23 cellular contexts compared by ENCODE assay signal in the genomic region with DNA sequence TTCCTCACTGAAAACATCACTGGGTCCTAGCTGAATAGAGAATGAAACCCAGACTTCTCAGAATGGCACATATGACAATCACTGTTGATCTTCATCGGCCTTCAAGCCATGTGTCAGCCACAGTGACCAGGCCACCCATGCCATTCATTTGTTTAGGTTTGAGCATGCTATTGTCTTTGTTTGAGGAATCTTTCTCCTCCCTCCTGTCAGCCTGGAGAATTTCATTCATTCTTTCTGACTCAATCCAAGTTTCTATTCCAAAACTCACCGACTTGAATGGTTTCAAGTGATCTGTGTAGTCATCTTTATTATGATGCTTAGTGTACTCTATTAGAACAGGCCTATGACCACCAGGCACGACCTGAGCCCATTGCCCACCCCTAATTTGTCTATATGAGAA.
DNase-seq lines count a peak whose midpoint lies in the region; ATAC-seq and TF ChIP-seq lines count a peak whose summit lies in the region.
"Had no signal": no experiment of that assay in that cellular context is flagged by ENCODE, and none has a peak within 500 bp of the region (broad histone marks: within the 10 kb centered on the region; RNA-seq: fewer than 3 reads in every experiment).

No MANE protein-coding gene starts in this region.

- H3K79me1 ChIP-seq in IMR-90 (ENCODE audit: low read depth in 1 of 2, low read length in 2 of 2) (no peaks in the 10 kb centered on the region), neuronal stem cell (ENCODE audit: low read depth, low read length) (no peaks in the 10 kb centered on the region)

- no peaks in the 10 kb centered on the region for H4K20me1 ChIP-seq in IMR-90 (ENCODE audit: insufficient read depth, low read length)

- no TSS peak for BruUV-seq in IMR-90 (replicated peaks; lab: Mats Ljungman, UMichigan)

- no peaks in the 10 kb centered on the region for H3K27me3 ChIP-seq in IMR-90 (ENCODE audit: control insufficient read depth, insufficient read depth, low read length)
- H3K27me3 ChIP-seq in neuronal stem cell (ENCODE audit: control insufficient read depth in 3 of 3, insufficient read depth in 3 of 3, low read depth in 1 of 3, low read length in 3 of 3), result no peaks in the 10 kb centered on the region
- H3K27me3 ChIP-seq: Peyer's patch had no signal

- no peak overlapping the region for H4K5ac ChIP-seq in IMR-90 (ENCODE audit: low read depth, low read length)

- H4K91ac ChIP-seq in IMR-90 (ENCODE audit: insufficient read depth, low read depth, low read length) (no peak overlapping the region), neuronal stem cell (ENCODE audit: low read depth, low read length, poor library complexity) (no peak overlapping the region)

- H2BK20ac ChIP-seq in IMR-90 (ENCODE audit: low read depth, low read length), result no peak overlapping the region

- TF ChIP-seq POLR2A in IMR-90 (IDR thresholded peaks at IDR 0.05; ENCODE audit: low read depth, low read length), result no peak

- no peaks in the 10 kb centered on the region for H3K36me3 ChIP-seq in IMR-90 (ENCODE audit: control insufficient read depth, insufficient read depth, low read length)
- no peaks in the 10 kb centered on the region for H3K36me3 ChIP-seq in neuronal stem cell (replicated peaks in 1 of 2; ENCODE audit: control insufficient read depth in 2 of 2, insufficient read depth in 2 of 2, low read length in 2 of 2)
- H3K36me3 ChIP-seq: Peyer's patch had no signal

- TF ChIP-seq CTCF in IMR-90 (conservative IDR thresholded peaks at IDR 0.05; ENCODE audit: low read depth, low read length), result no peak
- TF ChIP-seq CTCF in epithelial cell of proximal tubule (conservative IDR thresholded peaks at IDR 0.05; ENCODE audit: low read depth, low read length), result no peak
- TF ChIP-seq CTCF in RWPE1 (conservative IDR thresholded peaks at IDR 0.05; ENCODE audit: low read depth), result no peak

- no peaks in the 10 kb centered on the region for H3K36me3 Mint-ChIP-seq in effector memory CD8-positive, alpha-beta T cell (ENCODE audit: insufficient read depth)
- H3K36me3 Mint-ChIP-seq: CD8-positive, alpha-beta memory T cell had no signal

- POLR2A ChIA-PET in IMR-90 (lab: Charles Lee; ENCODE audit: unreplicated experiment) (no interaction called here), RWPE1 (lab: Yijun Ruan, JAX; ENCODE audit: low non-redundant PET) (no interaction called here)

- H3K56ac ChIP-seq in IMR-90 (ENCODE audit: extremely low read depth, insufficient read depth, low read length), result no peak overlapping the region

- H3K23ac ChIP-seq in IMR-90 (ENCODE audit: low read depth, low read length) (no peak overlapping the region), neuronal stem cell (ENCODE audit: low read depth, low read length, poor library complexity) (no peak overlapping the region)

- DNase-seq in IMR-90 (no peak), epithelial cell of proximal tubule (ENCODE audit: low read depth) (peak; percentile 13), neuronal stem cell (ENCODE audit: low spot score) (no peak), activated gamma-delta T cell (lab: John Stamatoyannopoulos, UW) (no peak), RWPE1 (ENCODE audit: low spot score) (no peak), left lobe of liver (ENCODE audit: low spot score) (no peak)
- no peak for DNase-seq in effector memory CD8-positive, alpha-beta T cell
- DNase-seq: C1 segment of cervical spinal cord; Calu3; CD8-positive, alpha-beta memory T cell; DMS153; GDM1; KG1; MV-4-11; NCI-H1694; NCI-H2081 treated with DMSO at 0.1 percent for 48 hours; NCI-H2171 treated with DMSO at 0.1 percent for 48 hours; NCI-H524 treated with DMSO at 0.1 percent for 48 hours; NCI-H82; Peyer's patch had no signal

- peak overlapping the region; percentile 45 for H2AFZ ChIP-seq in IMR-90 (replicated peaks; ENCODE audit: low read length, poor library complexity)
- peak overlapping the region; percentile 9 for H2AFZ ChIP-seq in neuronal stem cell (ENCODE audit: low read length)

- no peak overlapping the region for H2AK9ac ChIP-seq in IMR-90 (replicated peaks; ENCODE audit: low read depth, low read length, poor library complexity)

- H3K18ac ChIP-seq in IMR-90 (ENCODE audit: low read depth, low read length) (no peak overlapping the region), neuronal stem cell (ENCODE audit: low read length) (no peak overlapping the region)

- H4K8ac ChIP-seq in IMR-90 (ENCODE audit: low read depth in 2 of 2, low read length in 2 of 2) (no peak overlapping the region), neuronal stem cell (ENCODE audit: low read depth, low read length) (no peak overlapping the region)

- no CpG with 5 or more reads among the region's 3 CpGs for WGBS in IMR-90 (ENCODE audit: extremely low coverage in 2 of 2, insufficient read length in 1 of 2), 2 experiments
- no CpG with 5 or more reads among the region's 3 CpGs for WGBS in neuronal stem cell (ENCODE audit: extremely low coverage in 2 of 2, insufficient read length in 2 of 2, insufficient replicate concordance in 1 of 2), 2 donors

- H2BK5ac ChIP-seq in IMR-90 (ENCODE audit: low read depth, low read length, poor library complexity, severe bottlenecking), result no peak overlapping the region
- no peak overlapping the region for H2BK5ac ChIP-seq in neuronal stem cell (ENCODE audit: low read length)

- H3K27ac Mint-ChIP-seq in effector memory CD8-positive, alpha-beta T cell, result no peak overlapping the region
- H3K27ac Mint-ChIP-seq: CD8-positive, alpha-beta memory T cell had no signal

- no peak overlapping the region for H3K9ac ChIP-seq in IMR-90 (ENCODE audit: low read depth, low read length)
- no peak overlapping the region for H3K9ac ChIP-seq in neuronal stem cell (ENCODE audit: low read depth, low read length, poor library complexity)

- dilution Hi-C loops in IMR-90 (cut with HindIII; ENCODE audit: low sequenced_read_pairs, unreplicated experiment), result no loop called here

- H3K4me1 ChIP-seq in IMR-90 (ENCODE audit: control insufficient read depth, insufficient read depth, low read length), result peaks cover 5% of the 10 kb centered on the region
- H3K4me1 ChIP-seq in neuronal stem cell (ENCODE audit: control insufficient read depth in 2 of 2, insufficient read depth in 1 of 2, low read depth in 1 of 2, low read length in 2 of 2), result peaks cover 0 to 4% of the 10 kb centered on the region in 2 donors
- H3K4me1 ChIP-seq: Peyer's patch had no signal

- no peak overlapping the region for H2BK120ac ChIP-seq in IMR-90 (ENCODE audit: low read depth, low read length)
- H2BK120ac ChIP-seq in neuronal stem cell (ENCODE audit: low read depth, low read length), result no peak overlapping the region

- no peak overlapping the region for H2BK15ac ChIP-seq in IMR-90 (ENCODE audit: low read depth, low read length)
- H2BK15ac ChIP-seq in neuronal stem cell (ENCODE audit: low read length), result no peak overlapping the region

- intact Hi-C loops in IMR-90 (cut with micrococcal nuclease), result no loop called here

- H3K9me3 ChIP-seq in IMR-90 (ENCODE audit: control insufficient read depth, insufficient read depth, low read length), result no peaks in the 10 kb centered on the region
- H3K9me3 ChIP-seq in neuronal stem cell (replicated peaks in 1 of 2; ENCODE audit: control insufficient read depth in 2 of 2, insufficient read depth in 1 of 2, low read depth in 1 of 2, low read length in 2 of 2), result no peaks in the 10 kb centered on the region
- H3K9me3 ChIP-seq: Peyer's patch had no signal

- H3K27me3 Mint-ChIP-seq in effector memory CD8-positive, alpha-beta T cell, result peaks cover 6 to 15% of the 10 kb centered on the region in 2 donors

- H3K14ac ChIP-seq in IMR-90 (replicated peaks; ENCODE audit: low read depth, low read length) (no peak overlapping the region), neuronal stem cell (ENCODE audit: low read length) (no peak overlapping the region)

- no peak overlapping the region for H3K4ac ChIP-seq in IMR-90 (ENCODE audit: low read depth, low read length)
- no peak overlapping the region for H3K4ac ChIP-seq in neuronal stem cell (ENCODE audit: low read length)

- H2BK12ac ChIP-seq in neuronal stem cell (ENCODE audit: low read length), result no peak overlapping the region

- H2AK5ac ChIP-seq in IMR-90 (ENCODE audit: low read depth, low read length), result no peak overlapping the region
- H2AK5ac ChIP-seq in neuronal stem cell (ENCODE audit: low read depth, low read length), result no peak overlapping the region

- H3K4me3 Mint-ChIP-seq in effector memory CD8-positive, alpha-beta T cell, result no peak overlapping the region
- H3K4me3 Mint-ChIP-seq: CD8-positive, alpha-beta memory T cell had no signal

- H3K9me1 ChIP-seq in IMR-90 (ENCODE audit: insufficient read depth, low read length), result no peaks in the 10 kb centered on the region

- CTCF ChIA-PET in IMR-90 (lab: Yijun Ruan, JAX), result no interaction called here
- CTCF ChIA-PET in RWPE1 (lab: Yijun Ruan, JAX), result no interaction called here

- in situ Hi-C loops in IMR-90 (cut with MboI; ENCODE audit: low sequenced_read_pairs), result no loop called here

- H3K9me3 Mint-ChIP-seq in effector memory CD8-positive, alpha-beta T cell, result no peaks in the 10 kb centered on the region
- H3K9me3 Mint-ChIP-seq: CD8-positive, alpha-beta memory T cell had no signal

- no peaks in the 10 kb centered on the region for H3K4me1 Mint-ChIP-seq in effector memory CD8-positive, alpha-beta T cell (ENCODE audit: low read depth in 2 of 2)
- H3K4me1 Mint-ChIP-seq: CD8-positive, alpha-beta memory T cell had no signal

- ATAC-seq in IMR-90 (ENCODE audit: low read depth) (no peak), left lobe of liver (no peak)
- no peak for ATAC-seq in effector memory CD8-positive, alpha-beta T cell (replicated peaks)
- ATAC-seq: HCT116, Right ventricle myocardium inferior had no signal

- no peak overlapping the region for H3K4me3 ChIP-seq in IMR-90 (ENCODE audit: insufficient read depth, low read depth, low read length)
- H3K4me3 ChIP-seq in epithelial cell of proximal tubule (ENCODE audit: low read depth, low read length), result no peak overlapping the region
- H3K4me3 ChIP-seq in neuronal stem cell (ENCODE audit: low read length in 2 of 2), result no peak overlapping the region
- H3K4me3 ChIP-seq: Peyer's patch had no signal

- H3K27ac ChIP-seq in IMR-90 (ENCODE audit: insufficient read depth, low read length) (no peak overlapping the region), neuronal stem cell (replicated peaks; ENCODE audit: low read length) (no peak overlapping the region), RWPE1 (no peak overlapping the region)
- H3K27ac ChIP-seq: HL-60, Peyer's patch had no signal

- TF ChIP-seq RAD21 in IMR-90 (IDR thresholded peaks at IDR 0.05; ENCODE audit: low read length), result no peak

- H3K4me2 ChIP-seq in IMR-90 (ENCODE audit: low read depth, low read length) (no peak overlapping the region), neuronal stem cell (ENCODE audit: insufficient read depth, low read length, poor library complexity, severe bottlenecking) (no peak overlapping the region)

TF ChIP-seq in IMR-90, 13 proteins besides CTCF, POLR2A, EP300 and RAD21 (continues in another document):
- TF ChIP-seq, protein P1, sequence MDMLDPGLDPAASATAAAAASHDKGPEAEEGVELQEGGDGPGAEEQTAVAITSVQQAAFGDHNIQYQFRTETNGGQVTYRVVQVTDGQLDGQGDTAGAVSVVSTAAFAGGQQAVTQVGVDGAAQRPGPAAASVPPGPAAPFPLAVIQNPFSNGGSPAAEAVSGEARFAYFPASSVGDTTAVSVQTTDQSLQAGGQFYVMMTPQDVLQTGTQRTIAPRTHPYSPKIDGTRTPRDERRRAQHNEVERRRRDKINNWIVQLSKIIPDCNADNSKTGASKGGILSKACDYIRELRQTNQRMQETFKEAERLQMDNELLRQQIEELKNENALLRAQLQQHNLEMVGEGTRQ (IDR thresholded peaks at IDR 0.05; ENCODE audit: low read depth, low read length), result no peak
- no peak for TF ChIP-seq SMC3 (IDR thresholded peaks at IDR 0.05; ENCODE audit: low read depth, low read length)
